ENCODE assay signal across 7 cellular contexts in genomic region chr7:131058561-131059288, GRCh38.
DNase-seq lines count a peak whose midpoint lies in the region; ATAC-seq and TF ChIP-seq lines count a peak whose summit lies in the region.
"Not testable (repeated sequence)": the region's sequence is repeated elsewhere in the genome, so short reads cannot be mapped to it uniquely, and the experiment has no call there.

No MANE protein-coding gene starts in this region.

- H3K27ac Mint-ChIP-seq in T-helper 17 cell = peak overlapping the region; percentile 98
- H3K27ac Mint-ChIP-seq in activated CD8-positive, alpha-beta T cell treated with anti-CD3 and anti-CD28 coated beads, Interleukin-2, amount 10 ng/mL, durations not matched to agents 7 days and 5 days = peak overlapping the region; percentile 95
- peak overlapping the region; percentile 98 for H3K27ac Mint-ChIP-seq in activated naive CD8-positive, alpha-beta T cell
- H3K27ac Mint-ChIP-seq in effector memory CD8-positive, alpha-beta T cell = peak overlapping the region; percentile 98 to 99
- H3K27ac Mint-ChIP-seq in stimulated activated effector memory CD8-positive, alpha-beta T cell treated with anti-CD3 and anti-CD28 coated beads, Interleukin-12 subunit alpha, Interleukin-12 subunit beta, amount 100 ng/mL, for 72 hours = peak overlapping the region; percentile 92

- not testable (repeated sequence) for TF ChIP-seq CTCF in DOHH2 (IDR thresholded peaks at IDR 0.05; ENCODE audit: low read depth, low read length, poor library complexity, severe bottlenecking)

- H3F3A ChIP-seq in DOHH2 (ENCODE audit: control insufficient read depth, insufficient read depth) = peaks cover 19% of the 10 kb centered on the region

- peak overlapping the region in 1 of 2 experiments; percentile 23 for H2BK12ac ChIP-seq in mesenchymal stem cell (ENCODE audit: low read length in 2 of 2)

- CTCF ChIA-PET in activated CD8-positive, alpha-beta T cell treated with anti-CD3 and anti-CD28 coated beads, Interleukin-2, amount 10 ng/mL, durations not matched to agents 7 days and 5 days (lab: Charles Lee) = interaction anchor here (0.6 to 7.5 kb wide), 7 partner anchors 10 to 370 kb away, joined by 3 to 52 read pairs (median 16); no protein-coding TSS in a partner anchor

- not testable (repeated sequence) for DNase-seq in T-helper 17 cell; activated CD8-positive, alpha-beta T cell treated with anti-CD3 and anti-CD28 coated beads, Interleukin-2, amount 10 ng/mL, durations not matched to agents 7 days and 5 days; effector memory CD8-positive, alpha-beta T cell; mesenchymal stem cell; stimulated activated effector memory CD8-positive, alpha-beta T cell treated with anti-CD3 and anti-CD28 coated beads, Interleukin-12 subunit alpha, Interleukin-12 subunit beta, amount 100 ng/mL, for 72 hours (ENCODE audit: low spot score in 2 of 2)

- peaks cover 97% of the 10 kb centered on the region for H3K79me2 ChIP-seq in DOHH2 (ENCODE audit: control insufficient read depth, low read length)

- H3K23ac ChIP-seq in mesenchymal stem cell (ENCODE audit: low read length in 2 of 2) = not testable (repeated sequence)

- H3K27me3 Mint-ChIP-seq in T-helper 17 cell; activated CD8-positive, alpha-beta T cell treated with anti-CD3 and anti-CD28 coated beads, Interleukin-2, amount 10 ng/mL, durations not matched to agents 7 days and 5 days (ENCODE audit: low read depth); activated naive CD8-positive, alpha-beta T cell; effector memory CD8-positive, alpha-beta T cell: not testable (repeated sequence)

- peaks cover 56% of the 10 kb centered on the region for H3K4me1 Mint-ChIP-seq in T-helper 17 cell
- peaks cover 52% of the 10 kb centered on the region for H3K4me1 Mint-ChIP-seq in activated CD8-positive, alpha-beta T cell treated with anti-CD3 and anti-CD28 coated beads, Interleukin-2, amount 10 ng/mL, durations not matched to agents 7 days and 5 days (ENCODE audit: low read depth)
- peaks cover 81% of the 10 kb centered on the region for H3K4me1 Mint-ChIP-seq in activated naive CD8-positive, alpha-beta T cell (ENCODE audit: low read depth)
- H3K4me1 Mint-ChIP-seq in effector memory CD8-positive, alpha-beta T cell (ENCODE audit: low read depth in 2 of 2) = peaks cover 50 to 69% of the 10 kb centered on the region in 2 donors
- H3K4me1 Mint-ChIP-seq in stimulated activated effector memory CD8-positive, alpha-beta T cell treated with anti-CD3 and anti-CD28 coated beads, Interleukin-12 subunit alpha, Interleukin-12 subunit beta, amount 100 ng/mL, for 72 hours = peaks cover 66% of the 10 kb centered on the region

- 93% methylated on average over 34 of the region's 36 CpGs for WGBS in mesenchymal stem cell

- H3K14ac ChIP-seq in mesenchymal stem cell (ENCODE audit: low read length in 2 of 2) = not testable (repeated sequence)

- POLR2A ChIA-PET in activated CD8-positive, alpha-beta T cell treated with anti-CD3 and anti-CD28 coated beads, Interleukin-2, amount 10 ng/mL, durations not matched to agents 7 days and 5 days (lab: Charles Lee) = interaction anchor here (1.0 to 1.5 kb wide), 4 partner anchors 10 to 101 kb away, joined by 3 to 6 read pairs (median 4); no protein-coding TSS in a partner anchor

- H3K4ac ChIP-seq in mesenchymal stem cell (ENCODE audit: low read depth in 1 of 2, low read length in 2 of 2) = not testable (repeated sequence)

- H2BK5ac ChIP-seq in mesenchymal stem cell (ENCODE audit: low read depth, low read length, poor library complexity, severe bottlenecking) = not testable (repeated sequence)

- H3K4me3 ChIP-seq in DOHH2 (ENCODE audit: low read length) = peak overlapping the region; percentile 46
- H3K4me3 ChIP-seq in mesenchymal stem cell (ENCODE audit: insufficient read depth in 1 of 2, low read depth in 1 of 2, low read length in 2 of 2) = not testable (repeated sequence)

- H4K91ac ChIP-seq in mesenchymal stem cell (ENCODE audit: low read length) = peak overlapping the region; percentile 15

- H3K9me2 ChIP-seq in DOHH2 (replicated peaks; ENCODE audit: control insufficient read depth, low read length) = not testable (repeated sequence)

- H3K4me2 ChIP-seq in DOHH2 (ENCODE audit: low read length) = peak overlapping the region; percentile 67
- H3K4me2 ChIP-seq in mesenchymal stem cell (ENCODE audit: low read length, poor library complexity, severe bottlenecking) = not testable (repeated sequence)

- H3K4me3 Mint-ChIP-seq in T-helper 17 cell = peak overlapping the region; percentile 87
- not testable (repeated sequence) for H3K4me3 Mint-ChIP-seq in activated CD8-positive, alpha-beta T cell treated with anti-CD3 and anti-CD28 coated beads, Interleukin-2, amount 10 ng/mL, durations not matched to agents 7 days and 5 days
- peak overlapping the region; percentile 7 for H3K4me3 Mint-ChIP-seq in activated naive CD8-positive, alpha-beta T cell
- peak overlapping the region; percentile 82 to 86 for H3K4me3 Mint-ChIP-seq in effector memory CD8-positive, alpha-beta T cell
- peak overlapping the region; percentile 63 for H3K4me3 Mint-ChIP-seq in stimulated activated effector memory CD8-positive, alpha-beta T cell treated with anti-CD3 and anti-CD28 coated beads, Interleukin-12 subunit alpha, Interleukin-12 subunit beta, amount 100 ng/mL, for 72 hours

- H3K36me3 ChIP-seq in DOHH2 (ENCODE audit: control insufficient read depth, low read length) (peaks cover 62% of the 10 kb centered on the region), mesenchymal stem cell (ENCODE audit: control insufficient read depth in 1 of 2, insufficient read depth in 2 of 2, low read depth in 1 of 2, low read length in 2 of 2) (peaks cover 14 to 57% of the 10 kb centered on the region in 2 experiments)

- H3K79me1 ChIP-seq in mesenchymal stem cell (replicated peaks; ENCODE audit: low read length, poor library complexity, severe bottlenecking) = peaks cover 25% of the 10 kb centered on the region

- not testable (repeated sequence) for H2BK120ac ChIP-seq in mesenchymal stem cell (ENCODE audit: low read depth, low read length)

- not testable (repeated sequence) for H3K27me3 ChIP-seq in DOHH2 (ENCODE audit: control insufficient read depth, low read length); mesenchymal stem cell (ENCODE audit: control insufficient read depth in 1 of 2, insufficient read depth in 1 of 2, low read length in 2 of 2)

- H4K20me1 ChIP-seq in DOHH2 (ENCODE audit: control insufficient read depth, insufficient read depth, low read depth, low read length) = peaks cover 17% of the 10 kb centered on the region; the same call in 1 of the 2 replicates

- H2AFZ ChIP-seq in mesenchymal stem cell (ENCODE audit: low read depth, low read length) = not testable (repeated sequence)

- peak overlapping the region in 1 of 2 experiments; percentile 24 for H3K18ac ChIP-seq in mesenchymal stem cell (ENCODE audit: low read depth in 1 of 2, low read length in 2 of 2)

- not testable (repeated sequence) for H3K9ac ChIP-seq in mesenchymal stem cell (ENCODE audit: low read length)

- not testable (repeated sequence) for H3K36me3 Mint-ChIP-seq in T-helper 17 cell (ENCODE audit: low read depth); effector memory CD8-positive, alpha-beta T cell (ENCODE audit: insufficient read depth)
- peaks cover 31% of the 10 kb centered on the region for H3K36me3 Mint-ChIP-seq in activated CD8-positive, alpha-beta T cell treated with anti-CD3 and anti-CD28 coated beads, Interleukin-2, amount 10 ng/mL, durations not matched to agents 7 days and 5 days (ENCODE audit: low read depth)
- peaks cover 18% of the 10 kb centered on the region for H3K36me3 Mint-ChIP-seq in activated naive CD8-positive, alpha-beta T cell
- H3K36me3 Mint-ChIP-seq in stimulated activated effector memory CD8-positive, alpha-beta T cell treated with anti-CD3 and anti-CD28 coated beads, Interleukin-12 subunit alpha, Interleukin-12 subunit beta, amount 100 ng/mL, for 72 hours = peaks cover 70% of the 10 kb centered on the region

- not testable (repeated sequence) for ATAC-seq in T-helper 17 cell; activated CD8-positive, alpha-beta T cell treated with anti-CD3 and anti-CD28 coated beads, Interleukin-2, amount 10 ng/mL, durations not matched to agents 7 days and 5 days; effector memory CD8-positive, alpha-beta T cell (replicated peaks); stimulated activated effector memory CD8-positive, alpha-beta T cell treated with anti-CD3 and anti-CD28 coated beads, Interleukin-12 subunit alpha, Interleukin-12 subunit beta, amount 100 ng/mL, for 72 hours

- H3K9me3 ChIP-seq in DOHH2 (ENCODE audit: control insufficient read depth, insufficient read depth, low read length); T-helper 17 cell (ENCODE audit: control insufficient read depth, low read length, poor library complexity, severe bottlenecking); mesenchymal stem cell (ENCODE audit: control insufficient read depth, low read length): not testable (repeated sequence)

- peaks cover 45% of the 10 kb centered on the region for H3K4me1 ChIP-seq in DOHH2 (ENCODE audit: control insufficient read depth, low read length)
- not testable (repeated sequence) for H3K4me1 ChIP-seq in mesenchymal stem cell (ENCODE audit: control insufficient read depth, insufficient read depth, low read depth, low read length)

- H3K27ac ChIP-seq in DOHH2 (ENCODE audit: low read depth, low read length) = peak overlapping the region; percentile 78
- not testable (repeated sequence) for H3K27ac ChIP-seq in mesenchymal stem cell (ENCODE audit: low read length, poor library complexity, severe bottlenecking)

- H3K9me3 Mint-ChIP-seq in activated CD8-positive, alpha-beta T cell treated with anti-CD3 and anti-CD28 coated beads, Interleukin-2, amount 10 ng/mL, durations not matched to agents 7 days and 5 days (ENCODE audit: insufficient read depth); activated naive CD8-positive, alpha-beta T cell (ENCODE audit: low read depth); effector memory CD8-positive, alpha-beta T cell; stimulated activated effector memory CD8-positive, alpha-beta T cell treated with anti-CD3 and anti-CD28 coated beads, Interleukin-12 subunit alpha, Interleukin-12 subunit beta, amount 100 ng/mL, for 72 hours: not testable (repeated sequence)

- not testable (repeated sequence) for H2AK5ac ChIP-seq in mesenchymal stem cell (ENCODE audit: low read length, severe bottlenecking)

- peak overlapping the region; percentile 37 for H4K8ac ChIP-seq in mesenchymal stem cell (ENCODE audit: low read length)

- H2BK15ac ChIP-seq in mesenchymal stem cell (ENCODE audit: low read depth, poor library complexity, severe bottlenecking) = not testable (repeated sequence)
